In genomic region chr1:89023026-89023425, GRCh38 we compare ENCODE assay signal across 8 cellular contexts. TPM values are rescaled to one million over a fixed set of nuclear protein-coding genes. Genes with fewer than 3 reads are reported as not detected.
DNase-seq lines count a peak whose midpoint lies in the region; ATAC-seq and TF ChIP-seq lines count a peak whose summit lies in the region.

No MANE protein-coding gene starts in this region.

- peak overlapping the region; percentile 52 for H3K4me3 ChIP-seq in CD8-positive, alpha-beta T cell (ENCODE audit: low read depth, low read length)
- no peak overlapping the region for H3K4me3 ChIP-seq in HL-60 (replicated peaks; ENCODE audit: insufficient read depth, low read length)

- H3K4me1 ChIP-seq in CD8-positive, alpha-beta T cell (ENCODE audit: insufficient read depth, low read length), result peaks cover 19% of the 10 kb centered on the region

- peaks cover 41% of the 10 kb centered on the region for H3K36me3 Mint-ChIP-seq in CD8-positive, alpha-beta T cell
- H3K36me3 Mint-ChIP-seq in osteocyte (ENCODE audit: unreplicated experiment), result peaks cover 17% of the 10 kb centered on the region

- H3K27me3 ChIP-seq in CD8-positive, alpha-beta T cell (ENCODE audit: insufficient read depth, low read length), result no peaks in the 10 kb centered on the region
- H3K27me3 ChIP-seq in HL-60 (ENCODE audit: insufficient read depth, poor library complexity, severe bottlenecking), result no peaks in the 10 kb centered on the region

- CTCF ChIA-PET in CD8-positive, alpha-beta T cell (lab: Charles Lee), result interaction anchor here (1.6 kb wide), 1 partner anchor 39 kb away, joined by 9 read pairs; no protein-coding TSS in a partner anchor

- H3K4me3 Mint-ChIP-seq in CD8-positive, alpha-beta T cell, result peak overlapping the region; percentile 89
- peak overlapping the region; percentile 81 for H3K4me3 Mint-ChIP-seq in osteocyte (ENCODE audit: unreplicated experiment)

- intact Hi-C loops in CD8-positive, alpha-beta T cell (cut with DNase I, micrococcal nuclease), result loop anchor here (2.0 to 5.0 kb wide), 2 partner anchors 39 to 40 kb away; no protein-coding TSS in a partner anchor

- DNase-seq in CD8-positive, alpha-beta T cell, result no peak
- DNase-seq in HL-60 (ENCODE audit: low read depth in 1 of 2, low spot score in 1 of 2) (no peak), caudate nucleus (lab: John Stamatoyannopoulos, UW) (no peak), osteocyte (ENCODE audit: extremely low spot score, unreplicated experiment) (no peak), HPDE6-E6E7 (ENCODE audit: extremely low spot score) (no peak), SIG-M5 (lab: John Stamatoyannopoulos, UW) (no peak), SK-N-DZ (ENCODE audit: low spot score) (no peak), NCI-H146 (lab: John Stamatoyannopoulos, UW) (no peak)

- POLR2A ChIA-PET in CD8-positive, alpha-beta T cell (lab: Charles Lee), result interaction anchor here (0.9 to 1.5 kb wide), 5 partner anchors 11 to 42 kb away, joined by 3 to 6 read pairs (median 4); partner anchors contain the start of gene GBP1

- H3K4me1 Mint-ChIP-seq in CD8-positive, alpha-beta T cell (ENCODE audit: low read depth), result peaks cover 41% of the 10 kb centered on the region
- H3K4me1 Mint-ChIP-seq in osteocyte (ENCODE audit: unreplicated experiment), result peaks cover 26% of the 10 kb centered on the region

- no peaks in the 10 kb centered on the region for H3K36me3 ChIP-seq in CD8-positive, alpha-beta T cell (ENCODE audit: insufficient read depth, low read length)

- peak; percentile 11 for ATAC-seq in CD8-positive, alpha-beta T cell

- peaks cover 11% of the 10 kb centered on the region for H3K9me3 Mint-ChIP-seq in CD8-positive, alpha-beta T cell
- peaks cover 10% of the 10 kb centered on the region for H3K9me3 Mint-ChIP-seq in osteocyte (ENCODE audit: unreplicated experiment)

- peak overlapping the region; percentile 50 for H3K27ac ChIP-seq in CD8-positive, alpha-beta T cell (ENCODE audit: low read depth, low read length)
- H3K27ac ChIP-seq in HL-60 (replicated peaks), result peak overlapping the region; percentile 46
- H3K27ac ChIP-seq in caudate nucleus (ENCODE audit: low read depth, low read length), result peak overlapping the region; percentile 32

- no peak for TF ChIP-seq CTCF in CD8-positive, alpha-beta T cell (IDR thresholded peaks at IDR 0.05)
- TF ChIP-seq CTCF in HL-60 (IDR thresholded peaks at IDR 0.05; ENCODE audit: insufficient read depth, low read length) (no peak), osteocyte (IDR thresholded peaks at IDR 0.05) (no peak)

- H3K9me3 ChIP-seq in CD8-positive, alpha-beta T cell (ENCODE audit: low read length), result no peaks in the 10 kb centered on the region

- H3K27me3 Mint-ChIP-seq in CD8-positive, alpha-beta T cell (ENCODE audit: low read depth), result no peaks in the 10 kb centered on the region
- peaks cover 7% of the 10 kb centered on the region for H3K27me3 Mint-ChIP-seq in osteocyte (ENCODE audit: unreplicated experiment)

- H3K27ac Mint-ChIP-seq in CD8-positive, alpha-beta T cell, result peak overlapping the region; percentile 94
- H3K27ac Mint-ChIP-seq in osteocyte (ENCODE audit: unreplicated experiment), result peak overlapping the region; percentile 96

RNA-seq across cellular contexts. Expression of gene GBP3, which starts 0.4 kb away (rescaled TPM):
- 10 to 100 TPM; 18.6 to 21.6 TPM for total RNA-seq in CD8-positive, alpha-beta T cell
- total RNA-seq in osteocyte, result 16.2 and 18.3 TPM in 2 replicates
- polyA plus RNA-seq in SK-N-DZ (2014; cell fraction: cytosol; rRNA removed), result not detected in 2 replicates
- not detected in 2 replicates for polyA plus RNA-seq in SK-N-DZ (2014; cell fraction: nucleus; rRNA removed)

RNA-seq across cellular contexts. Expression of gene KYAT3, which starts 30.6 kb away (rescaled TPM):
- 10 to 100 TPM; 12.4 to 13.9 TPM for total RNA-seq in CD8-positive, alpha-beta T cell
- 39.8 and 40.2 TPM in 2 replicates for total RNA-seq in osteocyte
- polyA plus RNA-seq in SK-N-DZ (2014; cell fraction: cytosol; rRNA removed), result 22.7 and 24.3 TPM in 2 replicates
- 21.3 and 23.1 TPM in 2 replicates for polyA plus RNA-seq in SK-N-DZ (2014; cell fraction: nucleus; rRNA removed)

RNA-seq across cellular contexts. Expression of gene RBMXL1, which starts 30.6 kb away (rescaled TPM):
- total RNA-seq in CD8-positive, alpha-beta T cell, result 10 to 100 TPM; 23.1 to 24.7 TPM
- total RNA-seq in osteocyte, result 13.5 and 14.3 TPM in 2 replicates
- polyA plus RNA-seq in SK-N-DZ (2014; cell fraction: cytosol; rRNA removed), result 11.6 and 13.9 TPM in 2 replicates
- 7.5 and 8.2 TPM in 2 replicates for polyA plus RNA-seq in SK-N-DZ (2014; cell fraction: nucleus; rRNA removed)

RNA-seq across cellular contexts. Expression of gene GBP1, which starts 42.0 kb away (rescaled TPM):
- total RNA-seq in CD8-positive, alpha-beta T cell, result 10 to 100 TPM; 20.8 to 25.9 TPM
- total RNA-seq in osteocyte, result 24.4 and 26.3 TPM in 2 replicates
- 0.15 TPM in 1 of 2 replicates, not detected in the other for polyA plus RNA-seq in SK-N-DZ (2014; cell fraction: cytosol; rRNA removed)
- not detected in 2 replicates for polyA plus RNA-seq in SK-N-DZ (2014; cell fraction: nucleus; rRNA removed)
